In the genomic region with DNA sequence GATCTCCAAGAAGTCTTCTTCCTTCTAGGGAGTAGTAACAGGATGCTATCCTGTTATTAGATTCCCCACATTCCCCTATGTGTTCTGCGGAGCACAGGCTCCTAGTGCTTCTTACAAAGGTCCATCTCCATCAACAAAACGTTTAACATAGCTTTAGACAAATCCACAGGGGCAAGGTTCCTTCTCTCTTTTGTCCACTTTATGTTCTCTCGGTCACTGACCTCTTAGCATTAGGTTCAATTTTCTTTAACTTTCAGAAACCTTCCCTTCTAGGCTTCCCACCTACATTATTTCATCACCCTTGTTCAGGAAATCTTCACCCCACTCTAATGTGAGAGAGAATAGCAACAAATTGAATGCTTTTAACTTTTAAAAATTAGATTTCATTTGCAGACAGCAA, we compare ENCODE assay signal across 20 cellular contexts.
DNase-seq lines count a peak whose midpoint lies in the region; ATAC-seq and TF ChIP-seq lines count a peak whose summit lies in the region.
"Had no signal": no experiment of that assay in that cellular context is flagged by ENCODE, and none has a peak within 500 bp of the region (broad histone marks: within the 10 kb centered on the region; RNA-seq: fewer than 3 reads in every experiment).

No MANE protein-coding gene starts in this region.

- H3K9me3 Mint-ChIP-seq in endothelial cell (ENCODE audit: unreplicated experiment): no peaks in the 10 kb centered on the region
- H3K9me3 Mint-ChIP-seq: CD4-positive, alpha-beta T cell; CD8-positive, alpha-beta memory T cell; H9 had no signal

- no peaks in the 10 kb centered on the region for H3K36me3 Mint-ChIP-seq in endothelial cell (ENCODE audit: low read depth, unreplicated experiment)
- H3K36me3 Mint-ChIP-seq: CD14-positive monocyte had no signal

- H3K27me3 Mint-ChIP-seq in endothelial cell (ENCODE audit: unreplicated experiment): peaks cover 2% of the 10 kb centered on the region
- H3K27me3 Mint-ChIP-seq: CD4-positive, alpha-beta T cell had no signal

- ATAC-seq in GM18511 (IDR thresholded peaks at IDR 0.05; ENCODE audit: unreplicated experiment): peak; percentile 12
- peak; percentile 11 for ATAC-seq in GM19043 (IDR thresholded peaks at IDR 0.05; ENCODE audit: low read depth, unreplicated experiment)
- ATAC-seq: A549, GM23338, HCT116 had no signal

- H3K4me3 Mint-ChIP-seq in endothelial cell (ENCODE audit: unreplicated experiment): no peak overlapping the region
- H3K4me3 Mint-ChIP-seq: CD14-positive monocyte; CD4-positive, alpha-beta T cell; CD8-positive, alpha-beta memory T cell; GM23338; H9 had no signal

- intact Hi-C loops in cardiac septum (cut with DNase I): no loop called here

- H3K27ac Mint-ChIP-seq in endothelial cell (ENCODE audit: unreplicated experiment): peak overlapping the region; percentile 3
- H3K27ac Mint-ChIP-seq: CD14-positive monocyte; CD4-positive, alpha-beta T cell; CD8-positive, alpha-beta memory T cell; GM23338 had no signal

- TF ChIP-seq CTCF in endothelial cell (IDR thresholded peaks at IDR 0.05; ENCODE audit: unreplicated experiment): no peak

- DNase-seq in endothelial cell (ENCODE audit: low spot score) (no peak), NCI-H2029 treated with DMSO at 0.1 percent for 48 hours (lab: John Stamatoyannopoulos, UW) (no peak), cardiac septum (ENCODE audit: low spot score) (no peak), NCI-H1417 treated with DMSO at 0.1 percent for 48 hours (lab: John Stamatoyannopoulos, UW) (no peak)
- DNase-seq: ACHN; AML-193; BE2C; CD4-positive, alpha-beta T cell; CD8-positive, alpha-beta memory T cell; DMS 273 treated with DMSO at 0.1 percent for 48 hours; DMS79; EL; GDM1; H9 had no signal

- peaks cover 19% of the 10 kb centered on the region for H3K4me1 Mint-ChIP-seq in endothelial cell (ENCODE audit: unreplicated experiment)
- H3K4me1 Mint-ChIP-seq: CD8-positive, alpha-beta memory T cell had no signal
